8 cellular contexts compared by ENCODE assay signal in genomic region chr1:66333463-66334232, GRCh38.
DNase-seq lines count a peak whose midpoint lies in the region; ATAC-seq, FAIRE-seq and TF ChIP-seq lines count a peak whose summit lies in the region.

No MANE protein-coding gene starts in this region.

- peaks cover 5% of the 10 kb centered on the region for H3K36me3 Mint-ChIP-seq in T-helper 17 cell (ENCODE audit: low read depth)

- peak overlapping the region; percentile 98 for H3K27ac Mint-ChIP-seq in T-helper 17 cell

- H3K4me3 Mint-ChIP-seq in T-helper 17 cell, result peak overlapping the region; percentile 98

- DNase-seq in GM12891 (ENCODE audit: insufficient read length, low spot score) (no peak), T-helper 17 cell (no peak), Right ventricle myocardium superior (peak; percentile 63), NCI-H1694 (lab: John Stamatoyannopoulos, UW) (no peak), hippocampal formation (lab: John Stamatoyannopoulos, UW) (no peak)

- intact Hi-C loops in Right ventricle myocardium superior (cut with DNase I), result loop anchor here (5.0 kb wide), 1 partner anchor 61 kb away; no protein-coding TSS in a partner anchor

- peak overlapping the region; percentile 81 to 94 (median 92) for H3K9ac ChIP-seq in skeletal muscle tissue (ENCODE audit: low read depth in 1 of 3, low read length in 3 of 3)

- H3K4me1 Mint-ChIP-seq in T-helper 17 cell, result peaks cover 48% of the 10 kb centered on the region

- H3K27me3 ChIP-seq in skeletal muscle tissue (ENCODE audit: control insufficient read depth in 3 of 3, insufficient read depth in 3 of 3, low read length in 3 of 3), result no peaks in the 10 kb centered on the region

- peaks cover 21 to 36% (median 32%) of the 10 kb centered on the region in 3 donors for H3K4me1 ChIP-seq in skeletal muscle tissue (ENCODE audit: control insufficient read depth in 3 of 3, insufficient read depth in 3 of 3, low read length in 3 of 3)

- no peaks in the 10 kb centered on the region for H3K9me3 ChIP-seq in T-helper 17 cell (ENCODE audit: control insufficient read depth, low read length, poor library complexity, severe bottlenecking)
- no peaks in the 10 kb centered on the region for H3K9me3 ChIP-seq in skeletal muscle tissue (ENCODE audit: control insufficient read depth in 3 of 3, low read length in 3 of 3)

- H3K4me3 ChIP-seq in skeletal muscle tissue (ENCODE audit: low read length in 3 of 3), result peak overlapping the region; percentile 79 to 97 (median 89)

- peak; percentile 55 for FAIRE-seq in GM12891 (lab: Jason Lieb, UNC)

- no peak for ATAC-seq in T-helper 17 cell
- ATAC-seq in Right ventricle myocardium superior (ENCODE audit: poor library complexity), result peak; percentile 37
- no peak for ATAC-seq in HG03196 (IDR thresholded peaks at IDR 0.05; ENCODE audit: unreplicated experiment)
- ATAC-seq in GM21367 (IDR thresholded peaks at IDR 0.05; ENCODE audit: unreplicated experiment), result no peak

- H3K27ac ChIP-seq in skeletal muscle tissue (ENCODE audit: low read depth, low read length), result peak overlapping the region; percentile 94

- H3K27me3 Mint-ChIP-seq in T-helper 17 cell, result no peaks in the 10 kb centered on the region

- 0 out of 2 replicates have a peak, but pooled peaks have one; percentile 57 for TF ChIP-seq POLR2A in GM12891 (IDR thresholded peaks at IDR 0.05; ENCODE audit: low read depth, low read length)

- peaks cover 0 to 6% (median 6%) of the 10 kb centered on the region in 3 donors for H3K36me3 ChIP-seq in skeletal muscle tissue (ENCODE audit: control insufficient read depth in 3 of 3, insufficient read depth in 3 of 3, low read length in 3 of 3)

TF ChIP-seq in GM12891, 5 proteins besides CTCF, POLR2A, EP300 and RAD21:
- TF ChIP-seq TAF1 (IDR thresholded peaks at IDR 0.05; ENCODE audit: low read depth, low read length), result peak; percentile 20; the same call in 1 of the 2 replicates
- 0 out of 2 replicates have a peak, but pooled peaks have one; percentile 11 for TF ChIP-seq SPI1 (IDR thresholded peaks at IDR 0.05; ENCODE audit: low read depth, low read length)
- TF ChIP-seq POU2F2 (IDR thresholded peaks at IDR 0.05; ENCODE audit: low read depth, low read length), result no peak
- peak; percentile 52 for TF ChIP-seq POLR2AphosphoS5 (IDR thresholded peaks at IDR 0.05; ENCODE audit: low read depth, low read length)
- no peak for TF ChIP-seq PAX5 (IDR thresholded peaks at IDR 0.05; ENCODE audit: insufficient read depth, low read length, severe bottlenecking)
